ENCODE assay signal across 9 cellular contexts in genomic region chr13:89066868-89067466, GRCh38.
DNase-seq lines count a peak whose midpoint lies in the region; ATAC-seq and TF ChIP-seq lines count a peak whose summit lies in the region.
"Had no signal": no experiment of that assay in that cellular context is flagged by ENCODE, and none has a peak within 500 bp of the region (broad histone marks: within the 10 kb centered on the region; RNA-seq: fewer than 3 reads in every experiment).

No MANE protein-coding gene starts in this region.

- H3K79me1 ChIP-seq in mesenchymal stem cell (replicated peaks; ENCODE audit: low read length, poor library complexity, severe bottlenecking), result no peaks in the 10 kb centered on the region

- H2AK5ac ChIP-seq in mesenchymal stem cell (ENCODE audit: low read length, severe bottlenecking), result no peak overlapping the region

- H3K4me3 ChIP-seq in mesenchymal stem cell (ENCODE audit: insufficient read depth in 1 of 2, low read depth in 1 of 2, low read length in 2 of 2), result no peak overlapping the region

- H3K4me3 Mint-ChIP-seq in brain, result no peak overlapping the region

- no peak overlapping the region for H3K9ac ChIP-seq in mesenchymal stem cell (ENCODE audit: low read length)

- no peak overlapping the region for H3K27ac ChIP-seq in mesenchymal stem cell (ENCODE audit: low read length, poor library complexity, severe bottlenecking)
- H3K27ac ChIP-seq: neutrophil had no signal

- no peak overlapping the region for H3K14ac ChIP-seq in mesenchymal stem cell (ENCODE audit: low read length in 2 of 2)

- H3K36me3 Mint-ChIP-seq in brain, result no peaks in the 10 kb centered on the region

- no peaks in the 10 kb centered on the region for H3K4me1 ChIP-seq in mesenchymal stem cell (ENCODE audit: control insufficient read depth, insufficient read depth, low read depth, low read length)

- H2BK12ac ChIP-seq in mesenchymal stem cell (ENCODE audit: low read length in 2 of 2), result no peak overlapping the region

- WGBS in mesenchymal stem cell, result 48% methylated on average over 9 of the region's 9 CpGs

- peaks cover 0 to 8% (median 0%) of the 10 kb centered on the region in 5 experiments for H3K9me3 Mint-ChIP-seq in brain

- no peak overlapping the region for H3K18ac ChIP-seq in mesenchymal stem cell (ENCODE audit: low read depth in 1 of 2, low read length in 2 of 2)

- H2AFZ ChIP-seq in mesenchymal stem cell (ENCODE audit: low read depth, low read length), result no peak overlapping the region

- H3K9me3 ChIP-seq in mesenchymal stem cell (ENCODE audit: control insufficient read depth, low read length), result no peaks in the 10 kb centered on the region
- H3K9me3 ChIP-seq: neutrophil had no signal

- H3K23ac ChIP-seq in mesenchymal stem cell (ENCODE audit: low read length in 2 of 2), result no peak overlapping the region

- no peak overlapping the region for H2BK120ac ChIP-seq in mesenchymal stem cell (ENCODE audit: low read depth, low read length)

- no peak overlapping the region for H4K8ac ChIP-seq in mesenchymal stem cell (ENCODE audit: low read length)

- H3K36me3 ChIP-seq in mesenchymal stem cell (ENCODE audit: control insufficient read depth in 1 of 2, insufficient read depth in 2 of 2, low read depth in 1 of 2, low read length in 2 of 2), result no peaks in the 10 kb centered on the region
- H3K36me3 ChIP-seq: neutrophil had no signal

- H3K4me1 Mint-ChIP-seq in brain, result no peaks in the 10 kb centered on the region

- H3K27me3 ChIP-seq in mesenchymal stem cell (ENCODE audit: control insufficient read depth in 1 of 2, insufficient read depth in 1 of 2, low read length in 2 of 2), result no peaks in the 10 kb centered on the region
- H3K27me3 ChIP-seq: neutrophil had no signal

- DNase-seq in ELR (ENCODE audit: low read depth) (peak; percentile 77), NCI-H748 (lab: John Stamatoyannopoulos, UW; ENCODE audit: unreplicated experiment) (peak; percentile 80), mesenchymal stem cell (peak; percentile 62)

- ATAC-seq in HG02852 (IDR thresholded peaks at IDR 0.05; ENCODE audit: unreplicated experiment) (peak; percentile 66), HG03159 (IDR thresholded peaks at IDR 0.05; ENCODE audit: unreplicated experiment) (no peak), GM19324 (IDR thresholded peaks at IDR 0.05; ENCODE audit: low FRiP score, unreplicated experiment) (no peak), GM21529 (IDR thresholded peaks at IDR 0.05; ENCODE audit: unreplicated experiment) (no peak)

- H3K27ac Mint-ChIP-seq in brain, result peak overlapping the region in 1 of 5 experiments; percentile 0

- H2BK5ac ChIP-seq in mesenchymal stem cell (ENCODE audit: low read depth, low read length, poor library complexity, severe bottlenecking), result no peak overlapping the region

- TF ChIP-seq CTCF in brain (conservative IDR thresholded peaks at IDR 0.05), result peak; percentile 70 to 79

- H3K4ac ChIP-seq in mesenchymal stem cell (ENCODE audit: low read depth in 1 of 2, low read length in 2 of 2), result no peak overlapping the region

- H2BK15ac ChIP-seq in mesenchymal stem cell (ENCODE audit: low read depth, poor library complexity, severe bottlenecking), result no peak overlapping the region

- H4K91ac ChIP-seq in mesenchymal stem cell (ENCODE audit: low read length), result no peak overlapping the region

- H3K27me3 Mint-ChIP-seq in brain, result no peaks in the 10 kb centered on the region

- no peak overlapping the region for H3K4me2 ChIP-seq in mesenchymal stem cell (ENCODE audit: low read length, poor library complexity, severe bottlenecking)
